Comparison of ENCODE assay signal across 11 cellular contexts in genomic region chr11:1852271-1852877, GRCh38. TPM values are rescaled to one million over a fixed set of nuclear protein-coding genes. Genes with fewer than 3 reads are reported as not detected.
DNase-seq lines count a peak whose midpoint lies in the region; ATAC-seq and TF ChIP-seq lines count a peak whose summit lies in the region.
"Had no signal": no experiment of that assay in that cellular context is flagged by ENCODE, and none has a peak within 500 bp of the region (broad histone marks: within the 10 kb centered on the region; RNA-seq: fewer than 3 reads in every experiment).

No MANE protein-coding gene starts in this region.

- CTCF ChIA-PET in activated CD8-positive, alpha-beta T cell treated with anti-CD3 and anti-CD28 coated beads for 36 hours (lab: Charles Lee): interaction anchor here (1.0 to 5.2 kb wide), 10 partner anchors 13 to 96 kb away, joined by 3 to 32 read pairs (median 4); partner anchors contain the start of gene TNNI2
- CTCF ChIA-PET in naive thymus-derived CD4-positive, alpha-beta T cell (lab: Charles Lee): interaction anchor here (0.7 to 2.3 kb wide), 7 partner anchors 11 to 342 kb away, joined by 3 to 11 read pairs (median 6); partner anchors contain the start of gene TNNI2

- H3K4me1 ChIP-seq in naive thymus-derived CD4-positive, alpha-beta T cell (ENCODE audit: control insufficient read depth in 2 of 2, insufficient read depth in 2 of 2, low read length in 2 of 2): peaks cover 63 to 66% of the 10 kb centered on the region in 2 donors

- peaks cover 12% of the 10 kb centered on the region for H3K36me3 ChIP-seq in GM06990 (ENCODE audit: control insufficient read depth, insufficient read depth, low read length)
- H3K36me3 ChIP-seq in naive thymus-derived CD4-positive, alpha-beta T cell (ENCODE audit: control insufficient read depth in 2 of 3, insufficient read depth in 3 of 3, low read length in 3 of 3): peaks cover 0 to 16% (median 0%) of the 10 kb centered on the region in 3 experiments

- no peaks in the 10 kb centered on the region for H3K27me3 ChIP-seq in GM06990 (replicated peaks; ENCODE audit: control insufficient read depth, insufficient read depth, low read length)
- H3K27me3 ChIP-seq in naive thymus-derived CD4-positive, alpha-beta T cell (ENCODE audit: control insufficient read depth in 2 of 2, insufficient read depth in 2 of 2, low read length in 2 of 2): no peaks in the 10 kb centered on the region

- H3K27ac Mint-ChIP-seq in activated CD8-positive, alpha-beta T cell treated with anti-CD3 and anti-CD28 coated beads for 36 hours: peak overlapping the region; percentile 95
- H3K27ac Mint-ChIP-seq in naive thymus-derived CD4-positive, alpha-beta T cell: peak overlapping the region; percentile 94 to 99 (median 97)

- DNase-seq in GM06990 (ENCODE audit: extremely low read depth, insufficient read length) (no peak), ecto neural progenitor cell (ENCODE audit: low spot score) (no peak), left cardiac atrium (no peak), hippocampal formation (lab: John Stamatoyannopoulos, UW) (no peak)
- no peak for DNase-seq in activated CD8-positive, alpha-beta T cell treated with anti-CD3 and anti-CD28 coated beads for 36 hours
- DNase-seq in naive thymus-derived CD4-positive, alpha-beta T cell: no peak
- DNase-seq: mesenchymal stem cell, T1000 had no signal

- H3K27me3 Mint-ChIP-seq in activated CD8-positive, alpha-beta T cell treated with anti-CD3 and anti-CD28 coated beads for 36 hours: no peaks in the 10 kb centered on the region
- peaks cover 0 to 5% (median 0%) of the 10 kb centered on the region in 5 donors for H3K27me3 Mint-ChIP-seq in naive thymus-derived CD4-positive, alpha-beta T cell

- H3K9me3 ChIP-seq in naive thymus-derived CD4-positive, alpha-beta T cell (ENCODE audit: control insufficient read depth in 2 of 3, low read length in 3 of 3): no peaks in the 10 kb centered on the region

- peak overlapping the region; percentile 16; the same call in 1 of the 2 replicates for H3K4me3 ChIP-seq in GM06990 (replicated peaks; ENCODE audit: low read depth, low read length)
- H3K4me3 ChIP-seq in naive thymus-derived CD4-positive, alpha-beta T cell (ENCODE audit: low read length): peak overlapping the region; percentile 94

- H3K4me3 Mint-ChIP-seq in activated CD8-positive, alpha-beta T cell treated with anti-CD3 and anti-CD28 coated beads for 36 hours: peak overlapping the region; percentile 86
- peak overlapping the region; percentile 91 to 100 (median 97) for H3K4me3 Mint-ChIP-seq in naive thymus-derived CD4-positive, alpha-beta T cell

- H3K36me3 Mint-ChIP-seq in activated CD8-positive, alpha-beta T cell treated with anti-CD3 and anti-CD28 coated beads for 36 hours (ENCODE audit: low read depth): peaks cover 11% of the 10 kb centered on the region
- peaks cover 0 to 13% (median 0%) of the 10 kb centered on the region in 5 donors for H3K36me3 Mint-ChIP-seq in naive thymus-derived CD4-positive, alpha-beta T cell

- ATAC-seq in GM21723 (IDR thresholded peaks at IDR 0.05; ENCODE audit: unreplicated experiment) (peak; percentile 1), left cardiac atrium (no peak), GM21786 (IDR thresholded peaks at IDR 0.05; ENCODE audit: unreplicated experiment) (no peak)
- ATAC-seq in activated CD8-positive, alpha-beta T cell treated with anti-CD3 and anti-CD28 coated beads for 36 hours: peak; percentile 0
- ATAC-seq in naive thymus-derived CD4-positive, alpha-beta T cell: no peak
- ATAC-seq: right cardiac atrium had no signal

- POLR2A ChIA-PET in activated CD8-positive, alpha-beta T cell treated with anti-CD3 and anti-CD28 coated beads for 36 hours (lab: Charles Lee): interaction anchor here (0.5 to 7.5 kb wide), 10 partner anchors 10 to 1118 kb away, joined by 3 to 81 read pairs (median 5); partner anchors contain the start of gene PRR33
- POLR2A ChIA-PET in naive thymus-derived CD4-positive, alpha-beta T cell (lab: Charles Lee): interaction anchor here (0.7 to 7.1 kb wide), 11 partner anchors 9 to 96 kb away, joined by 3 to 91 read pairs (median 6); partner anchors contain the start of genes MRPL23, PRR33 and TNNI2

- H3K27ac ChIP-seq in naive thymus-derived CD4-positive, alpha-beta T cell (ENCODE audit: low read depth, low read length): peak overlapping the region; percentile 80

- peaks cover 55% of the 10 kb centered on the region for H3K4me1 Mint-ChIP-seq in activated CD8-positive, alpha-beta T cell treated with anti-CD3 and anti-CD28 coated beads for 36 hours (ENCODE audit: low read depth)
- H3K4me1 Mint-ChIP-seq in naive thymus-derived CD4-positive, alpha-beta T cell: peaks cover 31 to 75% (median 51%) of the 10 kb centered on the region in 7 donors

- intact Hi-C loops in activated CD8-positive, alpha-beta T cell treated with anti-CD3 and anti-CD28 coated beads for 36 hours (cut with micrococcal nuclease): no loop called here
- intact Hi-C loops in naive thymus-derived CD4-positive, alpha-beta T cell (cut with micrococcal nuclease): loop anchor here (1.0 to 10.0 kb wide), 7 partner anchors 14 to 1042 kb away; partner anchors contain the start of genes CTSD (in 2 of the 2), TNNT3 (in 2 of the 2), DUSP8 (in 1 of the 2) and TNNI2 (in 1 of the 2)
- intact Hi-C loops in left cardiac atrium (cut with DNase I): no loop called here

- no peaks in the 10 kb centered on the region for H3K9me3 Mint-ChIP-seq in activated CD8-positive, alpha-beta T cell treated with anti-CD3 and anti-CD28 coated beads for 36 hours
- no peaks in the 10 kb centered on the region for H3K9me3 Mint-ChIP-seq in naive thymus-derived CD4-positive, alpha-beta T cell

- no peak for TF ChIP-seq CTCF in GM06990 (IDR thresholded peaks at IDR 0.05; ENCODE audit: insufficient read depth, low read length, poor library complexity, severe bottlenecking)
- no peak for TF ChIP-seq CTCF in activated CD8-positive, alpha-beta T cell treated with anti-CD3 and anti-CD28 coated beads for 36 hours (IDR thresholded peaks at IDR 0.05)

RNA-seq across cellular contexts. Expression of gene LSP1, which starts 0.5 kb away (rescaled TPM):
- 100 to 1,000 TPM; 247 to 251 TPM for total RNA-seq in activated CD8-positive, alpha-beta T cell treated with anti-CD3 and anti-CD28 coated beads for 36 hours
- total RNA-seq in naive thymus-derived CD4-positive, alpha-beta T cell: 100 to 1,000 TPM; 248 to 578 (median 289) TPM
- 100 to 1,000 TPM; 295 to 394 TPM for polyA plus RNA-seq in naive thymus-derived CD4-positive, alpha-beta T cell
- total RNA-seq in left cardiac atrium: 10 to 100 TPM; 24.9 to 31.2 TPM

RNA-seq across cellular contexts. Expression of gene TNNI2, which starts 13.6 kb away (rescaled TPM):
- total RNA-seq in activated CD8-positive, alpha-beta T cell treated with anti-CD3 and anti-CD28 coated beads for 36 hours: under 1 TPM in 1 of 2 experiments, not detected in 1; 0.92 TPM
- total RNA-seq in naive thymus-derived CD4-positive, alpha-beta T cell: 1 to 10 TPM in 1 of 5 experiments, under 1 TPM in 1, not detected in 3; 0.61 to 8.8 TPM
- polyA plus RNA-seq in naive thymus-derived CD4-positive, alpha-beta T cell: under 1 TPM in 1 of 2 donors, not detected in 1; 0.46 TPM
- under 1 TPM; 0.35 to 0.52 TPM for total RNA-seq in left cardiac atrium
- total RNA-seq: right cardiac atrium had no signal
- polyA plus RNA-seq: right cardiac atrium had no signal

RNA-seq across cellular contexts. Expression of gene SYT8, which starts 17.6 kb away (rescaled TPM):
- total RNA-seq in activated CD8-positive, alpha-beta T cell treated with anti-CD3 and anti-CD28 coated beads for 36 hours: not detected
- not detected for total RNA-seq in naive thymus-derived CD4-positive, alpha-beta T cell
- polyA plus RNA-seq in naive thymus-derived CD4-positive, alpha-beta T cell: not detected
- not detected for total RNA-seq in left cardiac atrium
- total RNA-seq: right cardiac atrium had no signal
- polyA plus RNA-seq: right cardiac atrium had no signal

RNA-seq across cellular contexts. Expression of gene PRR33, which starts 39.3 kb away (rescaled TPM):
- total RNA-seq in activated CD8-positive, alpha-beta T cell treated with anti-CD3 and anti-CD28 coated beads for 36 hours: under 1 TPM; 0.16 to 0.20 TPM
- total RNA-seq in naive thymus-derived CD4-positive, alpha-beta T cell: under 1 TPM in 2 of 5 experiments, not detected in 3; 0.07 to 0.10 TPM
- polyA plus RNA-seq in naive thymus-derived CD4-positive, alpha-beta T cell: under 1 TPM in 1 of 2 donors, not detected in 1; 0.17 TPM
- under 1 TPM; 0.10 to 0.50 TPM for total RNA-seq in left cardiac atrium

Comparison
In these comparisons a context has a peak if more than half of its experiments do, and no peak if none do; other contexts are left out.
1. ATAC-seq: peak in GM21723 (single experiment) and activated CD8-positive, alpha-beta T cell treated with anti-CD3 and anti-CD28 coated beads for 36 hours (single experiment); none in naive thymus-derived CD4-positive, alpha-beta T cell (single experiment), left cardiac atrium (0 of 2) and GM21786 (single experiment).
2. RNA of gene LSP1, which starts 0.5 kb away (total RNA-seq): 248 to 578 TPM in naive thymus-derived CD4-positive, alpha-beta T cell and 247 to 251 TPM in activated CD8-positive, alpha-beta T cell treated with anti-CD3 and anti-CD28 coated beads for 36 hours; 24.9 to 31.2 TPM in left cardiac atrium; every median in the first group is over 4 times any median in the second.
3. intact Hi-C loops: an anchor here in naive thymus-derived CD4-positive, alpha-beta T cell (1.0 to 10.0 kb wide); none called in activated CD8-positive, alpha-beta T cell treated with anti-CD3 and anti-CD28 coated beads for 36 hours and left cardiac atrium.